Comparison of ENCODE assay signal across 27 cellular contexts in the genomic region with DNA sequence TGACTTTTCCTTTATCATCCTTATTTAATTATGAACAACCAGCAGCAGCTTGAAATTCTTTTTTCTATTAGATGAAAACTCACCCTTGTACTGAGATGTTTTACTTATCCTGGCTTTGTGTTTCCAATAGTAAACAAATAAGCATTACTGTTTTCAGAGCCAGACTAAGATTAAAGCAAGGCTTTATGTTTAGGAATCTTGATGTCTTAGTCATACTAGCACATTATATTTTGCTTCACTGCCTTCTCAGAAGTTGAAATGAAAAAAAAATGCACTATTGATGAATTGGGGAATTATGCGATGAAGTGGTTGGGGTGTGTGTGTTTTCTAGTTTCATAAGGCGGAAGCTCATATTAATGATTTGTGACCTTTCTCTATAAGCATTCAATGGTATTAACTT.
"Had no signal": no experiment of that assay in that cellular context is flagged by ENCODE, and none has a peak within 500 bp of the region (broad histone marks: within the 10 kb centered on the region; RNA-seq: fewer than 3 reads in every experiment).

No MANE protein-coding gene starts in this region.

- H3K4me1 ChIP-seq: stomach, suprapubic skin, testis, thyroid gland, tibial artery, tibial nerve, upper lobe of left lung, upper lobe of right lung, uterus, vagina had no signal

- H3K9me3 ChIP-seq: stomach, suprapubic skin, testis, thoracic aorta, thyroid gland, tibial artery, tibial nerve, transverse colon, upper lobe of left lung, upper lobe of right lung, uterus, vagina had no signal

- ATAC-seq: stimulated activated effector memory CD8-positive, alpha-beta T cell treated with anti-CD3 and anti-CD28 coated beads, Interleukin-12 subunit alpha, Interleukin-12 subunit beta, amount 100 ng/mL, for 72 hours; stimulated activated memory B cell treated with anti-CD40 and anti-IgM and Interleukin-4, amounts not matched to agents 10 μg/mL and 1 μg/mL and 100 μg/mL, for 72 hours; stimulated activated naive B cell treated with anti-CD40 and anti-IgM and Interleukin-4, amounts not matched to agents 10 μg/mL and 1 μg/mL and 100 μg/mL, for 72 hours; stimulated activated naive CD8-positive, alpha-beta T cell treated with anti-CD3 and anti-CD28 coated beads, Interleukin-15, amount 100 ng/mL, for 72 hours; stimulated activated naive CD8-positive, alpha-beta T cell treated with anti-CD3 and anti-CD28 coated beads, Interleukin-15, Interleukin-2, amounts not matched to agents 100 U/mL and 50 U/mL, for 24 hours; upper lobe of right lung had no signal

- H3K27ac ChIP-seq: stomach, suprapubic skin, testis, thoracic aorta, thyroid gland, tibial artery, tibial nerve, transverse colon, upper lobe of left lung, upper lobe of right lung, uterus, vagina had no signal

- H3K4me3 ChIP-seq: stomach, suprapubic skin, testis, thoracic aorta, thyroid gland, tibial artery, tibial nerve, transverse colon, upper lobe of left lung, upper lobe of right lung, uterus, vagina had no signal

- DNase-seq: stimulated activated CD4-positive, alpha-beta T cell treated with anti-CD3 and anti-CD28 coated beads, Interleukin-2, amount 100 ng/mL, for 48 hours; stimulated activated CD4-positive, alpha-beta T cell treated with anti-CD3 and anti-CD28 coated beads, Interleukin-4, amount 100 ng/mL, for 1 hour; stimulated activated CD4-positive, alpha-beta T cell treated with anti-CD3 and anti-CD28 coated beads, Interleukin-4, amount 100 ng/mL, for 24 hours; stimulated activated CD4-positive, alpha-beta T cell treated with anti-CD3 and anti-CD28 coated beads, Interleukin-4, amount 100 ng/mL, for 4 hours; stimulated activated CD8-positive, alpha-beta memory T cell treated with anti-CD3 and anti-CD28 coated beads, Interleukin-4, amount 100 ng/mL, for 48 hours; stimulated activated naive B cell treated with anti-CD40 and anti-IgM and Interleukin-4, amounts not matched to agents 10 μg/mL and 1 μg/mL and 100 μg/mL, for 72 hours; stimulated activated naive CD4-positive, alpha-beta T cell; stimulated activated naive CD4-positive, alpha-beta T cell treated with Interleukin-2 at 50 U/mL for 16 hours; stimulated activated naive CD8-positive, alpha-beta T cell treated with anti-CD3 and anti-CD28 coated beads, Interleukin-15, amount 100 ng/mL, for 72 hours; stimulated activated naive CD8-positive, alpha-beta T cell treated with anti-CD3 and anti-CD28 coated beads, Interleukin-15, Interleukin-2, amounts not matched to agents 100 U/mL and 50 U/mL, for 24 hours; stomach; substantia nigra; testis; thyroid gland; tibial artery; transverse colon; trophoblast cell; upper lobe of left lung; upper lobe of right lung; uterus had no signal

- FAIRE-seq: urothelium cell line had no signal

- H3K36me3 ChIP-seq: stomach, suprapubic skin, thoracic aorta, thyroid gland, tibial artery, tibial nerve, transverse colon, upper lobe of left lung, upper lobe of right lung, uterus, vagina had no signal

- H3K27me3 ChIP-seq: stomach, suprapubic skin, testis, thyroid gland, tibial artery, tibial nerve, transverse colon, upper lobe of left lung, upper lobe of right lung, uterus, vagina had no signal
